7 cellular contexts compared by ENCODE assay signal in the genomic region with DNA sequence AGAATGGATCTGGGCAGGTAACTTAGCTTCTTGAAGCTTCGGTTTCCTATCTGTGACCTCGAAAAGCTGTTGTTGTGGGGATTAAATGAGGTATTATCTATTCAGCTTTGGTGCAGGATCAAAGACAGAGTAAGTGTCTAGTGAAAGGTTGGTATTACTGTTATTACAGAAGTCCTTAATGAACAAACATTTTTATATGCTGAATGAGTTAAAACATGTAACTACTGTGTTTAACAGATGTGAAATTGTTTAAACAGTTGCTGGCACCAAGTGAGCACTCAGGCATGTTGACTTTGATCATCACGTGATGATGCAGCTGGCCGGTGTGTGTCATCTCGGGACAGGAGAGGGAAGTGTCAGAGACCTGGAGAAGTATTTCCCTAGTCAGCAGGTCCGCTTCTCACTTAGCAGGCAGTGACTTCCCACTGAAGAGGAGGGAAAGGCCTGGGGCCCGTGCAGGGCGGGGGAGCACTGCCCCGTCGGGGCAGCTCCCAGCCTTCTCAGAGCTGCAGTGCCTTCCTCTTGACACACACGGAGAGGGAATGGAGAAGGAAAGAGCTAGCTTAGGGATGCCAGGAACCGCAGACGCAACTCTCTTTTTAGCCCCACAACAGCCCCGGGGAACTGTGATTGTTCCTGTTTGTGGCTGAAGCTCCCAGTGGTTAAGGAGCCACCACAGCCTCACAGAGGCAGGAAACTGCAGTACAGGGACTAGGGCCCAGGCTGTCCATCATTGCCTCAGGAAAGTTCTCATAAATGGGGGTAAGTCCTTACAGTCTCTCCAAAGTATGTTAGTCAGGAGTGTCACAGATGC. TPM values are rescaled to one million over a fixed set of nuclear protein-coding genes. Genes with fewer than 3 reads are reported as not detected.
DNase-seq lines count a peak whose midpoint lies in the region; ATAC-seq and TF ChIP-seq lines count a peak whose summit lies in the region.

No MANE protein-coding gene starts in this region.

- ATAC-seq in GM21529 (IDR thresholded peaks at IDR 0.05; ENCODE audit: unreplicated experiment) (peak; percentile 67), HG03457 (IDR thresholded peaks at IDR 0.05; ENCODE audit: unreplicated experiment) (no peak), HG03108 (IDR thresholded peaks at IDR 0.05; ENCODE audit: unreplicated experiment) (no peak)

- no peak overlapping the region for H3K4me3 Mint-ChIP-seq in nephron progenitor cell

- H3K27ac Mint-ChIP-seq in nephron progenitor cell, result peak overlapping the region; percentile 78

- peaks cover 13% of the 10 kb centered on the region for H3K4me1 Mint-ChIP-seq in nephron progenitor cell

- DNase-seq in NCI-H510A (lab: John Stamatoyannopoulos, UW), result peak; percentile 77
- DNase-seq in dermis microvascular lymphatic vessel endothelial cell (ENCODE audit: low read depth in 2 of 2), result peak; percentile 61 to 81
- DNase-seq in nephron progenitor cell, result no peak
- no peak for DNase-seq in occipital lobe (lab: John Stamatoyannopoulos, UW)

- H3K27me3 Mint-ChIP-seq in nephron progenitor cell (ENCODE audit: low read depth, poor library complexity), result no peaks in the 10 kb centered on the region

- H3K9me3 Mint-ChIP-seq in nephron progenitor cell, result no peaks in the 10 kb centered on the region

- peaks cover 81% of the 10 kb centered on the region for H3K36me3 Mint-ChIP-seq in nephron progenitor cell (ENCODE audit: low read depth)

- no peak for TF ChIP-seq CTCF in nephron progenitor cell (IDR thresholded peaks at IDR 0.05)

RNA-seq across cellular contexts. Expression of a gene that starts 18.0 kb away (rescaled TPM):
- total RNA-seq in dermis microvascular lymphatic vessel endothelial cell (41.0 and 63.2 TPM in 2 replicates), occipital lobe (1,207 TPM)

RNA-seq across cellular contexts. Expression of a gene that starts 20.8 kb away (rescaled TPM):
- total RNA-seq in dermis microvascular lymphatic vessel endothelial cell, result 10.0 and 10.1 TPM in 2 replicates
- 18.9 TPM for total RNA-seq in occipital lobe

Comparison
In these comparisons a context has a peak if more than half of its experiments do, and no peak if none do; other contexts are left out.
1. DNase-seq: peak in NCI-H510A (single experiment) and dermis microvascular lymphatic vessel endothelial cell (2 of 2); none in nephron progenitor cell (single experiment) and occipital lobe (single experiment).
2. RNA of a gene that starts 18.0 kb away (total RNA-seq): 1,207 TPM in occipital lobe (single experiment); 41.0 to 63.2 TPM in dermis microvascular lymphatic vessel endothelial cell; every median in the first group is over 10 times any median in the second.